1 cellular context compared by ENCODE assay signal in the genomic region with DNA sequence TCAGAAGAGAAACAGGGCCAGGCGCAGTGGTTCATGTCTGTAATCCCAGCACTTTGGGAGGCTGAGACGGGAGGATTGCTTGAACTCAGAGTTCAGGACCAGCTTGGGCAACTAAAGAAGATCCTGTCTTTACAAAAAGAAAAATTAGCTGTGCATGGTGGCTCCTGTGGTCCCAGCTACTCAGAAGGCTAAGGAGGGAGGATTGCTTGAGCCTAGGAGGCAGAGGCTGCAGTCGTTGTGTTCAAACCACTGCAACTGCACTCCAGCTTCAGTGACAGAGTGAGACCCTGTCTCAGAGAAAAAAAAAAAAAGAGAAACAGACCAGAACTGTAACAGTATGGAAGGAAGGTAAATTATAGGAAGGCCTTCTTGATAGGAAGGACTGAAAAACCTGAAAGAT.
TF ChIP-seq lines count a peak whose summit lies in the region.

No MANE protein-coding gene starts in this region.

TF ChIP-seq in HepG2, 621 proteins besides CTCF, POLR2A, EP300 and RAD21:
- 0 out of 2 replicates have a peak, but pooled peaks have one; percentile 0 for TF ChIP-seq ZNF878 (CRISPR knock-in tag; IDR thresholded peaks at IDR 0.05)
- TF ChIP-seq, protein P1, sequence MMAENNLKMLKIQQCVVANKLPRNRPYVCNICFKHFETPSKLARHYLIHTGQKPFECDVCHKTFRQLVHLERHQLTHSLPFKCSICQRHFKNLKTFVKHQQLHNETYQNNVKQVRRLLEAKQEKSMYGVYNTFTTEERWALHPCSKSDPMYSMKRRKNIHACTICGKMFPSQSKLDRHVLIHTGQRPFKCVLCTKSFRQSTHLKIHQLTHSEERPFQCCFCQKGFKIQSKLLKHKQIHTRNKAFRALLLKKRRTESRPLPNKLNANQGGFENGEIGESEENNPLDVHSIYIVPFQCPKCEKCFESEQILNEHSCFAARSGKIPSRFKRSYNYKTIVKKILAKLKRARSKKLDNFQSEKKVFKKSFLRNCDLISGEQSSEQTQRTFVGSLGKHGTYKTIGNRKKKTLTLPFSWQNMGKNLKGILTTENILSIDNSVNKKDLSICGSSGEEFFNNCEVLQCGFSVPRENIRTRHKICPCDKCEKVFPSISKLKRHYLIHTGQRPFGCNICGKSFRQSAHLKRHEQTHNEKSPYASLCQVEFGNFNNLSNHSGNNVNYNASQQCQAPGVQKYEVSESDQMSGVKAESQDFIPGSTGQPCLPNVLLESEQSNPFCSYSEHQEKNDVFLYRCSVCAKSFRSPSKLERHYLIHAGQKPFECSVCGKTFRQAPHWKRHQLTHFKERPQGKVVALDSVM (CRISPR knock-in tag; IDR thresholded peaks at IDR 0.05), result peak; percentile 93
- TF ChIP-seq ARNT2 (CRISPR knock-in tag; IDR thresholded peaks at IDR 0.05; ENCODE audit: low read depth), result no peak
